1 cellular context compared by ENCODE assay signal in genomic region chr10:11397077-11397476, GRCh38.
TF ChIP-seq lines count a peak whose summit lies in the region.

No MANE protein-coding gene starts in this region.

TF ChIP-seq in GM23338, 12 proteins besides CTCF, POLR2A, EP300 and RAD21 (continued from another document):
- TF ChIP-seq EZH2 (IDR thresholded peaks at IDR 0.05; ENCODE audit: low read depth, unreplicated experiment), result no peak
- TF ChIP-seq, protein P1, sequence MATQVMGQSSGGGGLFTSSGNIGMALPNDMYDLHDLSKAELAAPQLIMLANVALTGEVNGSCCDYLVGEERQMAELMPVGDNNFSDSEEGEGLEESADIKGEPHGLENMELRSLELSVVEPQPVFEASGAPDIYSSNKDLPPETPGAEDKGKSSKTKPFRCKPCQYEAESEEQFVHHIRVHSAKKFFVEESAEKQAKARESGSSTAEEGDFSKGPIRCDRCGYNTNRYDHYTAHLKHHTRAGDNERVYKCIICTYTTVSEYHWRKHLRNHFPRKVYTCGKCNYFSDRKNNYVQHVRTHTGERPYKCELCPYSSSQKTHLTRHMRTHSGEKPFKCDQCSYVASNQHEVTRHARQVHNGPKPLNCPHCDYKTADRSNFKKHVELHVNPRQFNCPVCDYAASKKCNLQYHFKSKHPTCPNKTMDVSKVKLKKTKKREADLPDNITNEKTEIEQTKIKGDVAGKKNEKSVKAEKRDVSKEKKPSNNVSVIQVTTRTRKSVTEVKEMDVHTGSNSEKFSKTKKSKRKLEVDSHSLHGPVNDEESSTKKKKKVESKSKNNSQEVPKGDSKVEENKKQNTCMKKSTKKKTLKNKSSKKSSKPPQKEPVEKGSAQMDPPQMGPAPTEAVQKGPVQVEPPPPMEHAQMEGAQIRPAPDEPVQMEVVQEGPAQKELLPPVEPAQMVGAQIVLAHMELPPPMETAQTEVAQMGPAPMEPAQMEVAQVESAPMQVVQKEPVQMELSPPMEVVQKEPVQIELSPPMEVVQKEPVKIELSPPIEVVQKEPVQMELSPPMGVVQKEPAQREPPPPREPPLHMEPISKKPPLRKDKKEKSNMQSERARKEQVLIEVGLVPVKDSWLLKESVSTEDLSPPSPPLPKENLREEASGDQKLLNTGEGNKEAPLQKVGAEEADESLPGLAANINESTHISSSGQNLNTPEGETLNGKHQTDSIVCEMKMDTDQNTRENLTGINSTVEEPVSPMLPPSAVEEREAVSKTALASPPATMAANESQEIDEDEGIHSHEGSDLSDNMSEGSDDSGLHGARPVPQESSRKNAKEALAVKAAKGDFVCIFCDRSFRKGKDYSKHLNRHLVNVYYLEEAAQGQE (IDR thresholded peaks at IDR 0.05; ENCODE audit: unreplicated experiment), result no peak
TF ChIP-seq in GM23338: peak in this region for 0.
